Comparison of ENCODE assay signal across 2 cellular contexts in the genomic region with DNA sequence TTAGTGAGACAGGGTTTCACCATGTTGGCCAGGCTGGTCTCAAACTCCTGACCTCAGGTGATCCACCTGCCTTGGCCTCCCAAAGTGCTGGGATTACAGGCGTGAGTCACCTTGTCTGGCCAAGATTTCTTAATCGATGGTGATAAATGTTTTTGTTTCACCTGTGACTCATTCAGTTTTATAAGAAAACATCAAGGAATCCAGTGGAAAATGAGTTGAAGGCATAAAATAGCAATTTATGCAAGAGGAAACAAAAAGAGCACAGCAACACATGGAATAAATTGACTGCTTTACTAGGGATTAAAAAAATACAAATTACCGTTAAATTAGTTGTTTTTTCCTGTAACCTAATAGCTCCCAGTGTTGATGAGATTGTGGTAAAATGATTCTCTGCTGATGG.
TF ChIP-seq lines count a peak whose summit lies in the region.

No MANE protein-coding gene starts in this region.

TF ChIP-seq in SK-N-SH, 30 proteins besides CTCF, POLR2A, EP300 and RAD21 (continued from another document):
- TF ChIP-seq, protein P1, sequence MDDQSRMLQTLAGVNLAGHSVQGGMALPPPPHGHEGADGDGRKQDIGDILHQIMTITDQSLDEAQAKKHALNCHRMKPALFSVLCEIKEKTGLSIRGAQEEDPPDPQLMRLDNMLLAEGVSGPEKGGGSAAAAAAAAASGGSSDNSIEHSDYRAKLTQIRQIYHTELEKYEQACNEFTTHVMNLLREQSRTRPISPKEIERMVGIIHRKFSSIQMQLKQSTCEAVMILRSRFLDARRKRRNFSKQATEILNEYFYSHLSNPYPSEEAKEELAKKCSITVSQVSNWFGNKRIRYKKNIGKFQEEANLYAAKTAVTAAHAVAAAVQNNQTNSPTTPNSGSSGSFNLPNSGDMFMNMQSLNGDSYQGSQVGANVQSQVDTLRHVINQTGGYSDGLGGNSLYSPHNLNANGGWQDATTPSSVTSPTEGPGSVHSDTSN (IDR thresholded peaks at IDR 0.05) = peak; percentile 65
- TF ChIP-seq JUND (IDR thresholded peaks at IDR 0.05) (peak; percentile 44), FOSL2 (IDR thresholded peaks at IDR 0.05; ENCODE audit: borderline replicate concordance, low read depth) (peak; percentile 53; the same call in 1 of the 2 replicates)

TF ChIP-seq in SK-N-SH treated with all-trans-retinoic acid at 6 μM for 48 hours, 23 proteins besides CTCF, POLR2A, EP300 and RAD21 (continued from another document):
- TF ChIP-seq TCF4 (CRISPR knock-in tag; IDR thresholded peaks at IDR 0.05; ENCODE audit: borderline replicate concordance) = no peak
- no peak for TF ChIP-seq ZFP30 (CRISPR knock-in tag; IDR thresholded peaks at IDR 0.05)
- TF ChIP-seq SNAI2 (CRISPR knock-in tag; IDR thresholded peaks at IDR 0.05) = no peak
- TF ChIP-seq, protein P2, sequence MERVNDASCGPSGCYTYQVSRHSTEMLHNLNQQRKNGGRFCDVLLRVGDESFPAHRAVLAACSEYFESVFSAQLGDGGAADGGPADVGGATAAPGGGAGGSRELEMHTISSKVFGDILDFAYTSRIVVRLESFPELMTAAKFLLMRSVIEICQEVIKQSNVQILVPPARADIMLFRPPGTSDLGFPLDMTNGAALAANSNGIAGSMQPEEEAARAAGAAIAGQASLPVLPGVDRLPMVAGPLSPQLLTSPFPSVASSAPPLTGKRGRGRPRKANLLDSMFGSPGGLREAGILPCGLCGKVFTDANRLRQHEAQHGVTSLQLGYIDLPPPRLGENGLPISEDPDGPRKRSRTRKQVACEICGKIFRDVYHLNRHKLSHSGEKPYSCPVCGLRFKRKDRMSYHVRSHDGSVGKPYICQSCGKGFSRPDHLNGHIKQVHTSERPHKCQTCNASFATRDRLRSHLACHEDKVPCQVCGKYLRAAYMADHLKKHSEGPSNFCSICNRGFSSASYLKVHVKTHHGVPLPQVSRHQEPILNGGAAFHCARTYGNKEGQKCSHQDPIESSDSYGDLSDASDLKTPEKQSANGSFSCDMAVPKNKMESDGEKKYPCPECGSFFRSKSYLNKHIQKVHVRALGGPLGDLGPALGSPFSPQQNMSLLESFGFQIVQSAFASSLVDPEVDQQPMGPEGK (CRISPR knock-in tag; IDR thresholded peaks at IDR 0.05; ENCODE audit: borderline replicate concordance) = no peak
